Comparison of ENCODE assay signal across 11 cellular contexts in the genomic region with DNA sequence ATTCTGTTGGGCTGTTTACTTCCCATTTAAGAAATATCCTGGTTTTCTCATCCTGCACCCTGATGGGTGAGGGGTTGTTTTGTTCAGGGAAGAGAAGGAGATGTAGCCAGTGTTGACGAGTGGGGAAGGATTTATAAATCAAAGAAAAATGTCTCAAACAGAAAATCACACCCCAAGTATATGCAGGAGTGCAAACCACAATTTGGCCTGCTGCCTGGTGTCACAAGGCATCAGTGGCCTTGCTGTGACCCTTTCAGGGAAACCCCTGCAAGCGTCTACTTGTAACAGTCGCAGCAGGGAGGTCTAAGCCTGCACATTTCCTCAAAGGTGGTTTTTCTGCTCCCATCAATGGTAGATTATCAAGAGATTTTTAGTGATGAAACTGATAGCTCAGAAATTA.
DNase-seq lines count a peak whose midpoint lies in the region; ATAC-seq and TF ChIP-seq lines count a peak whose summit lies in the region.
"Had no signal": no experiment of that assay in that cellular context is flagged by ENCODE, and none has a peak within 500 bp of the region (broad histone marks: within the 10 kb centered on the region; RNA-seq: fewer than 3 reads in every experiment).

No MANE protein-coding gene starts in this region.

- intact Hi-C loops in CD4-positive, alpha-beta T cell (cut with DNase I, micrococcal nuclease) = no loop called here

- H3K9me3 Mint-ChIP-seq in CD4-positive, alpha-beta T cell = peaks cover 4% of the 10 kb centered on the region

- H3K27ac ChIP-seq in CD4-positive, alpha-beta T cell (ENCODE audit: low read depth, low read length) = no peak overlapping the region

- H3K27me3 ChIP-seq in CD4-positive, alpha-beta T cell (ENCODE audit: control insufficient read depth, insufficient read depth, low read length) = no peaks in the 10 kb centered on the region

- H3K36me3 Mint-ChIP-seq in CD4-positive, alpha-beta T cell (ENCODE audit: low read depth) = no peaks in the 10 kb centered on the region

- peak; percentile 9 for DNase-seq in iris pigment epithelial cell (ENCODE audit: low read depth)
- no peak for DNase-seq in iPS-NIHi11 (ENCODE audit: low spot score)
- DNase-seq in NCI-H2029 (lab: John Stamatoyannopoulos, UW) = no peak
- DNase-seq in NCI-H1436 treated with DMSO at 0.1 percent for 48 hours (lab: John Stamatoyannopoulos, UW) = no peak
- no peak for DNase-seq in CD4-positive, alpha-beta T cell
- DNase-seq: activated effector memory CD4-positive, alpha-beta T cell treated with anti-CD3 and anti-CD28 coated beads, Interleukin-2, amount 50 U/mL, for 16 hours; DMS53; T-helper 1 cell had no signal

- CTCF ChIA-PET in CD4-positive, alpha-beta T cell (lab: Charles Lee) = no interaction called here

- H3K27me3 Mint-ChIP-seq in CD4-positive, alpha-beta T cell = peaks cover 6% of the 10 kb centered on the region

- H3K4me1 Mint-ChIP-seq in CD4-positive, alpha-beta T cell (ENCODE audit: low read depth) = no peaks in the 10 kb centered on the region

- no peak overlapping the region for H3K4me3 Mint-ChIP-seq in CD4-positive, alpha-beta T cell

- peaks cover 6% of the 10 kb centered on the region for H3K9me3 ChIP-seq in CD4-positive, alpha-beta T cell (ENCODE audit: control insufficient read depth, low read length)

- no peak for TF ChIP-seq CTCF in CD4-positive, alpha-beta T cell (IDR thresholded peaks at IDR 0.05)

- H3K27ac Mint-ChIP-seq in CD4-positive, alpha-beta T cell = no peak overlapping the region

- ATAC-seq in GM18517 (IDR thresholded peaks at IDR 0.05; ENCODE audit: unreplicated experiment) (peak; percentile 97), GM21515 (IDR thresholded peaks at IDR 0.05; ENCODE audit: unreplicated experiment) (peak; percentile 97), HG03139 (IDR thresholded peaks at IDR 0.05; ENCODE audit: unreplicated experiment) (peak; percentile 88)
- no peak for ATAC-seq in CD4-positive, alpha-beta T cell (ENCODE audit: poor library complexity)

- POLR2A ChIA-PET in CD4-positive, alpha-beta T cell (lab: Charles Lee) = no interaction called here
